In genomic region chr2:15577071-15577706, GRCh38 we compare ENCODE assay signal across 8 cellular contexts.
DNase-seq lines count a peak whose midpoint lies in the region; ATAC-seq lines count a peak whose summit lies in the region.

No MANE protein-coding gene starts in this region.

- peak; percentile 90 for DNase-seq in activated gamma-delta T cell treated with Interleukin-2 at 50 U/mL for 16 hours
- no peak for DNase-seq in activated gamma-delta T cell (lab: John Stamatoyannopoulos, UW)
- peak; percentile 96 for DNase-seq in NCI-H1694 (lab: John Stamatoyannopoulos, UW)
- DNase-seq in T-helper 1 cell, result peak; percentile 60 to 87 (median 77)
- DNase-seq in amniotic epithelial cell (ENCODE audit: low read depth), result peak; percentile 77
- peak; percentile 55 for DNase-seq in hepatic stellate cell (ENCODE audit: low spot score)
- DNase-seq in smooth muscle cell of the brain vasculature (ENCODE audit: low read depth, low spot score), result peak; percentile 68

- ATAC-seq in HG02885 (IDR thresholded peaks at IDR 0.05; ENCODE audit: poor library complexity, unreplicated experiment), result peak; percentile 98
